Comparison of ENCODE assay signal across 9 cellular contexts in the genomic region with DNA sequence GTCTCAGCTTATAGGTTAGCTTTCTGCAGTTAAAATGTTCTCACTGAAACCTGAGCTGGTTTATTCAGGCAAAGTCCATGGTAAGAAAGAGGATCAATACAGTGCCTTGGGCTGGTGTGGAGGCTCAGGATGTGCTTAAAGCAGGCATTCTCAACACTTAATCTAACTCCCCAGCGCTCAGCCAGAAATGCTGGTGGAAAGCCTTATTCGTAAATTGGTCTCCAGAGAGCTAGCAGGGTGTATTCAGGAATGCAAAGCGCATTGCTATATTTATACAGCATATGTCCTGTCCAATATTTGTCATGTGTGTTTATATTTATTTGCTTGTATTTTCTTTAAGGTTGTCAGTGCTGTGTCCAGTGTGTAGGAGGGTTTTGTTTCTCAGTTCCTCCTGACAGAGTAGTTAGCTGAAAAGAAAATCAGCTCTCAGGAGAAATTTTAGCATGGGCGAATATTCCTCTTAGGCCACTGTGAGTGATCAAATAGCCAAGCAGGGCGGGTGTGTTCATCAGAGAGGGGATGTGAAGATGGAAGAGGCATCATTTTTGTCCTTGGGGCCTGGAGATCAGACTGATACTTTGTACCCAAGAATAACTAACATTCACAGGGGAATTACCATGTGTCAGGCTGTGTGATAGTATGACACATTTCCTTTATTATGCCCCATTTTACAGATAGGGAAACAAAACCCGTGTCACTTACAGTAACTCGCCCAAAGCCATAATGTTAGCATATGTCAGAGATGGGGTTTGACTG.
DNase-seq lines count a peak whose midpoint lies in the region; ATAC-seq and TF ChIP-seq lines count a peak whose summit lies in the region.
"Had no signal": no experiment of that assay in that cellular context is flagged by ENCODE, and none has a peak within 500 bp of the region (broad histone marks: within the 10 kb centered on the region; RNA-seq: fewer than 3 reads in every experiment).

No MANE protein-coding gene starts in this region.

- H3K36me3 Mint-ChIP-seq in activated T-cell treated with anti-CD3 and anti-CD28 coated beads, Interleukin-2, amount 50 U/mL, for 4 hours (ENCODE audit: insufficient read depth): peaks cover 67% of the 10 kb centered on the region
- peaks cover 8% of the 10 kb centered on the region for H3K36me3 Mint-ChIP-seq in HFFc6 (ENCODE audit: low read depth)
- H3K36me3 Mint-ChIP-seq in IgD-negative memory B cell: peaks cover 6% of the 10 kb centered on the region
- peaks cover 100% of the 10 kb centered on the region for H3K36me3 Mint-ChIP-seq in stimulated activated effector memory CD8-positive, alpha-beta T cell treated with anti-CD3 and anti-CD28 coated beads, Interleukin-12 subunit alpha, Interleukin-12 subunit beta, amount 100 ng/mL, for 72 hours
- H3K36me3 Mint-ChIP-seq in T-helper 17 cell (ENCODE audit: low read depth): peaks cover 34% of the 10 kb centered on the region

- H3K27me3 Mint-ChIP-seq in activated T-cell treated with anti-CD3 and anti-CD28 coated beads, Interleukin-2, amount 50 U/mL, for 4 hours (ENCODE audit: low read depth): no peaks in the 10 kb centered on the region
- peaks cover 1% of the 10 kb centered on the region; the same call in 1 of the 2 replicates for H3K27me3 Mint-ChIP-seq in HFFc6 (ENCODE audit: insufficient read depth)
- H3K27me3 Mint-ChIP-seq in IgD-negative memory B cell: no peaks in the 10 kb centered on the region
- no peaks in the 10 kb centered on the region for H3K27me3 Mint-ChIP-seq in T-helper 17 cell

- no peak for DNase-seq in activated T-cell treated with anti-CD3 and anti-CD28 coated beads, Interleukin-2, amount 50 U/mL, for 4 hours
- DNase-seq in activated T-cell treated with anti-CD3 and anti-CD28 coated beads for 4 hours: no peak
- DNase-seq in HFFc6: no peak
- no peak for DNase-seq in stimulated activated effector memory CD8-positive, alpha-beta T cell treated with anti-CD3 and anti-CD28 coated beads, Interleukin-12 subunit alpha, Interleukin-12 subunit beta, amount 100 ng/mL, for 72 hours (ENCODE audit: low spot score in 2 of 2)
- DNase-seq in AG20443 (ENCODE audit: low spot score): no peak
- DNase-seq in T-helper 17 cell: no peak
- no peak for DNase-seq in right atrium auricular region (ENCODE audit: low spot score)
- DNase-seq: sigmoid colon had no signal

- H3K9me3 Mint-ChIP-seq in activated T-cell treated with anti-CD3 and anti-CD28 coated beads, Interleukin-2, amount 50 U/mL, for 4 hours: no peaks in the 10 kb centered on the region
- H3K9me3 Mint-ChIP-seq in HFFc6 (no peaks in the 10 kb centered on the region), IgD-negative memory B cell (no peaks in the 10 kb centered on the region)
- no peaks in the 10 kb centered on the region for H3K9me3 Mint-ChIP-seq in stimulated activated effector memory CD8-positive, alpha-beta T cell treated with anti-CD3 and anti-CD28 coated beads, Interleukin-12 subunit alpha, Interleukin-12 subunit beta, amount 100 ng/mL, for 72 hours

- H3K36me3 ChIP-seq in right atrium auricular region: no peaks in the 10 kb centered on the region
- H3K36me3 ChIP-seq: sigmoid colon had no signal

- H3K9me3 ChIP-seq in T-helper 17 cell (ENCODE audit: control insufficient read depth, low read length, poor library complexity, severe bottlenecking) (no peaks in the 10 kb centered on the region), right atrium auricular region (no peaks in the 10 kb centered on the region)
- H3K9me3 ChIP-seq: sigmoid colon had no signal

- no peak overlapping the region for H3K4me3 Mint-ChIP-seq in activated T-cell treated with anti-CD3 and anti-CD28 coated beads, Interleukin-2, amount 50 U/mL, for 4 hours
- H3K4me3 Mint-ChIP-seq in HFFc6 (no peak overlapping the region), IgD-negative memory B cell (peak overlapping the region in 2 of 4 donors; percentile 4 to 20), T-helper 17 cell (no peak overlapping the region)
- H3K4me3 Mint-ChIP-seq in stimulated activated effector memory CD8-positive, alpha-beta T cell treated with anti-CD3 and anti-CD28 coated beads, Interleukin-12 subunit alpha, Interleukin-12 subunit beta, amount 100 ng/mL, for 72 hours: no peak overlapping the region

- no peak overlapping the region for H3K27ac ChIP-seq in right atrium auricular region
- H3K27ac ChIP-seq: sigmoid colon had no signal

- no peak for TF ChIP-seq CTCF in HFFc6 (IDR thresholded peaks at IDR 0.05)
- TF ChIP-seq CTCF in right atrium auricular region (IDR thresholded peaks at IDR 0.05): no peak

- peak overlapping the region; percentile 35 for H3K27ac Mint-ChIP-seq in HFFc6
- peak overlapping the region; percentile 76 to 95 (median 93) for H3K27ac Mint-ChIP-seq in IgD-negative memory B cell
- peak overlapping the region; percentile 83 for H3K27ac Mint-ChIP-seq in stimulated activated effector memory CD8-positive, alpha-beta T cell treated with anti-CD3 and anti-CD28 coated beads, Interleukin-12 subunit alpha, Interleukin-12 subunit beta, amount 100 ng/mL, for 72 hours
- H3K27ac Mint-ChIP-seq in T-helper 17 cell: no peak overlapping the region

- no peaks in the 10 kb centered on the region for H3K4me1 ChIP-seq in right atrium auricular region
- H3K4me1 ChIP-seq: sigmoid colon had no signal

- H3K4me3 ChIP-seq in right atrium auricular region: no peak overlapping the region
- H3K4me3 ChIP-seq: sigmoid colon had no signal

- peaks cover 18% of the 10 kb centered on the region for H3K4me1 Mint-ChIP-seq in activated T-cell treated with anti-CD3 and anti-CD28 coated beads, Interleukin-2, amount 50 U/mL, for 4 hours (ENCODE audit: low read depth)
- H3K4me1 Mint-ChIP-seq in HFFc6 (ENCODE audit: low read depth) (peaks cover 78% of the 10 kb centered on the region), IgD-negative memory B cell (peaks cover 36 to 38% (median 38%) of the 10 kb centered on the region in 3 donors), T-helper 17 cell (peaks cover 11% of the 10 kb centered on the region)
- H3K4me1 Mint-ChIP-seq in stimulated activated effector memory CD8-positive, alpha-beta T cell treated with anti-CD3 and anti-CD28 coated beads, Interleukin-12 subunit alpha, Interleukin-12 subunit beta, amount 100 ng/mL, for 72 hours: peaks cover 54% of the 10 kb centered on the region

- ATAC-seq in activated T-cell treated with anti-CD3 and anti-CD28 coated beads, Interleukin-2, amount 50 U/mL, for 4 hours: peak; percentile 77 to 83
- ATAC-seq in stimulated activated effector memory CD8-positive, alpha-beta T cell treated with anti-CD3 and anti-CD28 coated beads, Interleukin-12 subunit alpha, Interleukin-12 subunit beta, amount 100 ng/mL, for 72 hours: peak; percentile 95
- no peak for ATAC-seq in T-helper 17 cell

- no peaks in the 10 kb centered on the region for H3K27me3 ChIP-seq in right atrium auricular region
- H3K27me3 ChIP-seq: sigmoid colon had no signal
